ENCODE assay signal across 1 cellular context in genomic region chr7:140673063-140673769, GRCh38.
A peak's percentile ranks its signal among the peaks of the same experiment; 100 is the strongest.
TF ChIP-seq lines count a peak whose summit lies in the region.

No MANE protein-coding gene starts in this region.

TF ChIP-seq in HEK293, 187 proteins besides CTCF, POLR2A, EP300 and RAD21 (continued from another document and continues in another):
- TF ChIP-seq ZBTB26 (tag by site-specific recombination; optimal IDR thresholded peaks at IDR 0.05) (peak; percentile 93), ZNF341 (tag by site-specific recombination; IDR thresholded peaks at IDR 0.05; ENCODE audit: low read depth) (no peak), ZBTB20 (tag by site-specific recombination; IDR thresholded peaks at IDR 0.05) (peak; percentile 94), ZSCAN5A (tag by site-specific recombination; IDR thresholded peaks at IDR 0.05) (peak; percentile 74; the same call in 1 of the 2 replicates), KLF9 (tag by site-specific recombination; IDR thresholded peaks at IDR 0.05; ENCODE audit: low read depth) (peak; percentile 46; the same call in 1 of the 2 replicates), ZNF175 (tag by site-specific recombination; IDR thresholded peaks at IDR 0.05) (no peak), ZNF580 (tag by site-specific recombination; IDR thresholded peaks at IDR 0.05) (peak; percentile 72), ZNF423 (tag by site-specific recombination; IDR thresholded peaks at IDR 0.05) (peak; percentile 75; the same call in 1 of the 2 replicates), ZNF174 (tag by site-specific recombination; IDR thresholded peaks at IDR 0.05) (no peak), ZNF311 (tag by site-specific recombination; IDR thresholded peaks at IDR 0.05; ENCODE audit: borderline replicate concordance) (no peak), ZNF155 (tag by site-specific recombination; IDR thresholded peaks at IDR 0.05) (no peak), SP2 (tag by site-specific recombination; IDR thresholded peaks at IDR 0.05) (peak; percentile 70), PRDM10 (tag by site-specific recombination; IDR thresholded peaks at IDR 0.05) (peak; percentile 45; the same call in 1 of the 2 replicates), GFI1B (tag by site-specific recombination; IDR thresholded peaks at IDR 0.05) (no peak), ZNF433 (tag by site-specific recombination; IDR thresholded peaks at IDR 0.05; ENCODE audit: low read depth) (no peak), YY2 (tag by site-specific recombination; IDR thresholded peaks at IDR 0.05) (peak; percentile 68), KLF16 (tag by site-specific recombination; IDR thresholded peaks at IDR 0.05) (peak; percentile 86; the same call in 1 of the 2 replicates), SALL2 (tag by site-specific recombination; IDR thresholded peaks at IDR 0.05; ENCODE audit: borderline replicate concordance) (no peak), GLI4 (tag by site-specific recombination; IDR thresholded peaks at IDR 0.05) (peak; percentile 83; the same call in 1 of the 2 replicates), ZNF362 (tag by site-specific recombination; IDR thresholded peaks at IDR 0.05) (no peak), MZF1 (tag by site-specific recombination; IDR thresholded peaks at IDR 0.05; ENCODE audit: borderline replicate concordance) (no peak), ZEB2 (tag by site-specific recombination; IDR thresholded peaks at IDR 0.05) (peak; percentile 73), HOXA7 (CRISPR knock-in tag; IDR thresholded peaks at IDR 0.05; ENCODE audit: borderline replicate concordance) (no peak), OSR2 (tag by site-specific recombination; IDR thresholded peaks at IDR 0.05) (no peak), ZNF768 (tag by site-specific recombination; IDR thresholded peaks at IDR 0.05) (no peak), MYNN (tag by site-specific recombination; IDR thresholded peaks at IDR 0.05; ENCODE audit: borderline replicate concordance) (no peak), ZBTB1 (tag by site-specific recombination; IDR thresholded peaks at IDR 0.05) (no peak), ZNF24 (tag by site-specific recombination; IDR thresholded peaks at IDR 0.05) (0 out of 2 replicates have a peak, but pooled peaks have one; percentile 19), ZNF585B (tag by site-specific recombination; IDR thresholded peaks at IDR 0.05) (no peak), ZNF664 (tag by site-specific recombination; IDR thresholded peaks at IDR 0.05) (no peak), ZFP41 (tag by site-specific recombination; IDR thresholded peaks at IDR 0.05; ENCODE audit: borderline replicate concordance) (no peak), PBX3 (CRISPR knock-in tag; IDR thresholded peaks at IDR 0.05) (no peak), HIC1 (tag by site-specific recombination; IDR thresholded peaks at IDR 0.05) (peak; percentile 89), TRIM28 (IDR thresholded peaks at IDR 0.05; ENCODE audit: borderline replicate concordance, low read length) (peak; percentile 50; the same call in 1 of the 2 replicates), ZNF26 (tag by site-specific recombination; IDR thresholded peaks at IDR 0.05) (no peak), ZNF530 (tag by site-specific recombination; IDR thresholded peaks at IDR 0.05; ENCODE audit: low read depth) (no peak), PATZ1 (tag by site-specific recombination; IDR thresholded peaks at IDR 0.05) (peak; percentile 93), ZBTB44 (tag by site-specific recombination; IDR thresholded peaks at IDR 0.05) (no peak; the same call in 1 of the 2 replicates), ZNF221 (tag by site-specific recombination; IDR thresholded peaks at IDR 0.05; ENCODE audit: borderline replicate concordance) (no peak), ZNF621 (tag by site-specific recombination; IDR thresholded peaks at IDR 0.05) (no peak), ZNF830 (tag by site-specific recombination; IDR thresholded peaks at IDR 0.05; ENCODE audit: low read depth) (no peak), AEBP2 (tag by site-specific recombination; IDR thresholded peaks at IDR 0.05; ENCODE audit: borderline replicate concordance) (no peak), ZNF133 (tag by site-specific recombination; IDR thresholded peaks at IDR 0.05) (no peak)
